20 cellular contexts compared by ENCODE assay signal in genomic region chr9:10843151-10843550, GRCh38.
DNase-seq lines count a peak whose midpoint lies in the region; TF ChIP-seq lines count a peak whose summit lies in the region.
"Had no signal": no experiment of that assay in that cellular context is flagged by ENCODE, and none has a peak within 500 bp of the region (broad histone marks: within the 10 kb centered on the region; RNA-seq: fewer than 3 reads in every experiment).

No MANE protein-coding gene starts in this region.

- DNase-seq in D341Med (ENCODE audit: low spot score) (peak; percentile 66), HT1080 (ENCODE audit: low read depth) (peak; percentile 3), NCI-H524 (lab: John Stamatoyannopoulos, UW) (peak; percentile 82 to 97), amniotic epithelial cell (ENCODE audit: low read depth) (peak; percentile 7), NCI-H2107 (lab: John Stamatoyannopoulos, UW) (no peak), NCI-H2029 treated with DMSO at 0.1 percent for 48 hours (lab: John Stamatoyannopoulos, UW) (no peak), SW480 (ENCODE audit: low spot score) (no peak), coronary artery (ENCODE audit: low spot score) (no peak)
- DNase-seq: C1 segment of cervical spinal cord; CD4-positive, alpha-beta memory T cell; COR-L47; NCI-H1092 treated with DMSO at 0.1 percent for 48 hours; NCI-H1436 treated with DMSO at 0.1 percent for 48 hours; NCI-H187 treated with DMSO at 0.1 percent for 48 hours; NCI-H345; RPMI8226; SHP77; T-helper 1 cell had no signal

- no peak for TF ChIP-seq CTCF in coronary artery (IDR thresholded peaks at IDR 0.05)

- H3K27ac ChIP-seq in coronary artery = no peak overlapping the region
- H3K27ac ChIP-seq: A549, KMS-11 had no signal

- no peak overlapping the region for H3K4me3 ChIP-seq in coronary artery
- H3K4me3 ChIP-seq: A549 had no signal

Comparison
In these comparisons a context has a peak if more than half of its experiments do, and no peak if none do; other contexts are left out.
1. DNase-seq: peak in D341Med (single experiment), HT1080 (single experiment), NCI-H524 (2 of 2) and amniotic epithelial cell (single experiment); none in NCI-H2107 (single experiment), NCI-H2029 treated with DMSO at 0.1 percent for 48 hours (single experiment), SW480 (single experiment) and coronary artery (single experiment).